Comparison of ENCODE assay signal across 1 cellular context in genomic region chr16:69330286-69331109, GRCh38.
A peak's percentile ranks its signal among the peaks of the same experiment; 100 is the strongest.
TF ChIP-seq lines count a peak whose summit lies in the region.

A gene with protein sequence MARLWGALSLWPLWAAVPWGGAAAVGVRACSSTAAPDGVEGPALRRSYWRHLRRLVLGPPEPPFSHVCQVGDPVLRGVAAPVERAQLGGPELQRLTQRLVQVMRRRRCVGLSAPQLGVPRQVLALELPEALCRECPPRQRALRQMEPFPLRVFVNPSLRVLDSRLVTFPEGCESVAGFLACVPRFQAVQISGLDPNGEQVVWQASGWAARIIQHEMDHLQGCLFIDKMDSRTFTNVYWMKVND (minus strand): TSS chr16:69330588. CDS start chr16:69330570, 18 bp downstream.

TF ChIP-seq in HepG2, 621 proteins besides CTCF, POLR2A, EP300 and RAD21 (continued from another document and continues in another):
- TF ChIP-seq, protein P1, sequence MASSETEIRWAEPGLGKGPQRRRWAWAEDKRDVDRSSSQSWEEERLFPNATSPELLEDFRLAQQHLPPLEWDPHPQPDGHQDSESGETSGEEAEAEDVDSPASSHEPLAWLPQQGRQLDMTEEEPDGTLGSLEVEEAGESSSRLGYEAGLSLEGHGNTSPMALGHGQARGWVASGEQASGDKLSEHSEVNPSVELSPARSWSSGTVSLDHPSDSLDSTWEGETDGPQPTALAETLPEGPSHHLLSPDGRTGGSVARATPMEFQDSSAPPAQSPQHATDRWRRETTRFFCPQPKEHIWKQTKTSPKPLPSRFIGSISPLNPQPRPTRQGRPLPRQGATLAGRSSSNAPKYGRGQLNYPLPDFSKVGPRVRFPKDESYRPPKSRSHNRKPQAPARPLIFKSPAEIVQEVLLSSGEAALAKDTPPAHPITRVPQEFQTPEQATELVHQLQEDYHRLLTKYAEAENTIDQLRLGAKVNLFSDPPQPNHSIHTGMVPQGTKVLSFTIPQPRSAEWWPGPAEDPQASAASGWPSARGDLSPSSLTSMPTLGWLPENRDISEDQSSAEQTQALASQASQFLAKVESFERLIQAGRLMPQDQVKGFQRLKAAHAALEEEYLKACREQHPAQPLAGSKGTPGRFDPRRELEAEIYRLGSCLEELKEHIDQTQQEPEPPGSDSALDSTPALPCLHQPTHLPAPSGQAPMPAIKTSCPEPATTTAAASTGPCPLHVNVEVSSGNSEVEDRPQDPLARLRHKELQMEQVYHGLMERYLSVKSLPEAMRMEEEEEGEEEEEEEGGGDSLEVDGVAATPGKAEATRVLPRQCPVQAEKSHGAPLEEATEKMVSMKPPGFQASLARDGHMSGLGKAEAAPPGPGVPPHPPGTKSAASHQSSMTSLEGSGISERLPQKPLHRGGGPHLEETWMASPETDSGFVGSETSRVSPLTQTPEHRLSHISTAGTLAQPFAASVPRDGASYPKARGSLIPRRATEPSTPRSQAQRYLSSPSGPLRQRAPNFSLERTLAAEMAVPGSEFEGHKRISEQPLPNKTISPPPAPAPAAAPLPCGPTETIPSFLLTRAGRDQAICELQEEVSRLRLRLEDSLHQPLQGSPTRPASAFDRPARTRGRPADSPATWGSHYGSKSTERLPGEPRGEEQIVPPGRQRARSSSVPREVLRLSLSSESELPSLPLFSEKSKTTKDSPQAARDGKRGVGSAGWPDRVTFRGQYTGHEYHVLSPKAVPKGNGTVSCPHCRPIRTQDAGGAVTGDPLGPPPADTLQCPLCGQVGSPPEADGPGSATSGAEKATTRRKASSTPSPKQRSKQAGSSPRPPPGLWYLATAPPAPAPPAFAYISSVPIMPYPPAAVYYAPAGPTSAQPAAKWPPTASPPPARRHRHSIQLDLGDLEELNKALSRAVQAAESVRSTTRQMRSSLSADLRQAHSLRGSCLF (CRISPR knock-in tag; IDR thresholded peaks at IDR 0.05; ENCODE audit: borderline replicate concordance), result no peak
- TF ChIP-seq, protein P2, sequence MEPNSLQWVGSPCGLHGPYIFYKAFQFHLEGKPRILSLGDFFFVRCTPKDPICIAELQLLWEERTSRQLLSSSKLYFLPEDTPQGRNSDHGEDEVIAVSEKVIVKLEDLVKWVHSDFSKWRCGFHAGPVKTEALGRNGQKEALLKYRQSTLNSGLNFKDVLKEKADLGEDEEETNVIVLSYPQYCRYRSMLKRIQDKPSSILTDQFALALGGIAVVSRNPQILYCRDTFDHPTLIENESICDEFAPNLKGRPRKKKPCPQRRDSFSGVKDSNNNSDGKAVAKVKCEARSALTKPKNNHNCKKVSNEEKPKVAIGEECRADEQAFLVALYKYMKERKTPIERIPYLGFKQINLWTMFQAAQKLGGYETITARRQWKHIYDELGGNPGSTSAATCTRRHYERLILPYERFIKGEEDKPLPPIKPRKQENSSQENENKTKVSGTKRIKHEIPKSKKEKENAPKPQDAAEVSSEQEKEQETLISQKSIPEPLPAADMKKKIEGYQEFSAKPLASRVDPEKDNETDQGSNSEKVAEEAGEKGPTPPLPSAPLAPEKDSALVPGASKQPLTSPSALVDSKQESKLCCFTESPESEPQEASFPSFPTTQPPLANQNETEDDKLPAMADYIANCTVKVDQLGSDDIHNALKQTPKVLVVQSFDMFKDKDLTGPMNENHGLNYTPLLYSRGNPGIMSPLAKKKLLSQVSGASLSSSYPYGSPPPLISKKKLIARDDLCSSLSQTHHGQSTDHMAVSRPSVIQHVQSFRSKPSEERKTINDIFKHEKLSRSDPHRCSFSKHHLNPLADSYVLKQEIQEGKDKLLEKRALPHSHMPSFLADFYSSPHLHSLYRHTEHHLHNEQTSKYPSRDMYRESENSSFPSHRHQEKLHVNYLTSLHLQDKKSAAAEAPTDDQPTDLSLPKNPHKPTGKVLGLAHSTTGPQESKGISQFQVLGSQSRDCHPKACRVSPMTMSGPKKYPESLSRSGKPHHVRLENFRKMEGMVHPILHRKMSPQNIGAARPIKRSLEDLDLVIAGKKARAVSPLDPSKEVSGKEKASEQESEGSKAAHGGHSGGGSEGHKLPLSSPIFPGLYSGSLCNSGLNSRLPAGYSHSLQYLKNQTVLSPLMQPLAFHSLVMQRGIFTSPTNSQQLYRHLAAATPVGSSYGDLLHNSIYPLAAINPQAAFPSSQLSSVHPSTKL (CRISPR knock-in tag; IDR thresholded peaks at IDR 0.05), result peak; percentile 47
- TF ChIP-seq RNF219 (CRISPR knock-in tag; IDR thresholded peaks at IDR 0.05) (no peak), ESRRA (CRISPR knock-in tag; IDR thresholded peaks at IDR 0.05; ENCODE audit: low read depth) (peak; percentile 16; the same call in 1 of the 2 replicates), SCMH1 (CRISPR knock-in tag; IDR thresholded peaks at IDR 0.05; ENCODE audit: borderline replicate concordance) (no peak), MBD4 (IDR thresholded peaks at IDR 0.05; ENCODE audit: borderline replicate concordance, low read length) (no peak), NFATC3 (CRISPR knock-in tag; IDR thresholded peaks at IDR 0.05) (peak; percentile 48; the same call in 1 of the 2 replicates), ZGPAT (CRISPR knock-in tag; IDR thresholded peaks at IDR 0.05) (peak; percentile 96), ZNF674 (CRISPR knock-in tag; IDR thresholded peaks at IDR 0.05; ENCODE audit: low read depth) (peak; percentile 87; the same call in 1 of the 2 replicates), HOXD1 (CRISPR knock-in tag; IDR thresholded peaks at IDR 0.05) (peak; percentile 92), HNRNPLL (IDR thresholded peaks at IDR 0.05; ENCODE audit: low read depth, low read length, poor library complexity, severe bottlenecking) (peak; percentile 56), ZFP36L2 (CRISPR knock-in tag; IDR thresholded peaks at IDR 0.05) (no peak), PAXIP1 (CRISPR knock-in tag; conservative IDR thresholded peaks at IDR 0.05) (peak; percentile 69; the same call in 1 of the 2 replicates), ZNF510 (CRISPR knock-in tag; IDR thresholded peaks at IDR 0.05; ENCODE audit: low read depth) (no peak), ZNF143 (CRISPR knock-in tag; IDR thresholded peaks at IDR 0.05) (peak; percentile 92), U2AF1 (optimal IDR thresholded peaks at IDR 0.05; ENCODE audit: low read depth, low read length) (peak; percentile 78), ZNF607 (CRISPR knock-in tag; IDR thresholded peaks at IDR 0.05; ENCODE audit: borderline replicate concordance) (peak; percentile 60; the same call in 1 of the 2 replicates), ZNF772 (CRISPR knock-in tag; IDR thresholded peaks at IDR 0.05) (peak; percentile 89), ZNF749 (CRISPR knock-in tag; IDR thresholded peaks at IDR 0.05; ENCODE audit: borderline replicate concordance) (no peak; the same call in 1 of the 2 replicates), CEBPB (IDR thresholded peaks at IDR 0.05; ENCODE audit: borderline replicate concordance, low read depth, low read length) (no peak), HCFC1 (IDR thresholded peaks at IDR 0.05; ENCODE audit: low read depth, low read length) (peak; percentile 63; the same call in 1 of the 2 replicates), SRSF9 (IDR thresholded peaks at IDR 0.05; ENCODE audit: borderline replicate concordance, insufficient read depth, low read depth, low read length, poor library complexity, severe bottlenecking) (no peak), SPEN (CRISPR knock-in tag; IDR thresholded peaks at IDR 0.05; ENCODE audit: low read depth) (peak; percentile 93), SMAD1 (CRISPR knock-in tag; IDR thresholded peaks at IDR 0.05; ENCODE audit: borderline replicate concordance, low read depth) (peak; percentile 59; the same call in 1 of the 2 replicates), DDIT3 (CRISPR knock-in tag; IDR thresholded peaks at IDR 0.05) (no peak), ZNF317 (CRISPR knock-in tag; IDR thresholded peaks at IDR 0.05) (peak; percentile 54; the same call in 1 of the 2 replicates), MYC (CRISPR knock-in tag; IDR thresholded peaks at IDR 0.05; ENCODE audit: borderline replicate concordance) (peak; percentile 89)
- TF ChIP-seq, protein P3, sequence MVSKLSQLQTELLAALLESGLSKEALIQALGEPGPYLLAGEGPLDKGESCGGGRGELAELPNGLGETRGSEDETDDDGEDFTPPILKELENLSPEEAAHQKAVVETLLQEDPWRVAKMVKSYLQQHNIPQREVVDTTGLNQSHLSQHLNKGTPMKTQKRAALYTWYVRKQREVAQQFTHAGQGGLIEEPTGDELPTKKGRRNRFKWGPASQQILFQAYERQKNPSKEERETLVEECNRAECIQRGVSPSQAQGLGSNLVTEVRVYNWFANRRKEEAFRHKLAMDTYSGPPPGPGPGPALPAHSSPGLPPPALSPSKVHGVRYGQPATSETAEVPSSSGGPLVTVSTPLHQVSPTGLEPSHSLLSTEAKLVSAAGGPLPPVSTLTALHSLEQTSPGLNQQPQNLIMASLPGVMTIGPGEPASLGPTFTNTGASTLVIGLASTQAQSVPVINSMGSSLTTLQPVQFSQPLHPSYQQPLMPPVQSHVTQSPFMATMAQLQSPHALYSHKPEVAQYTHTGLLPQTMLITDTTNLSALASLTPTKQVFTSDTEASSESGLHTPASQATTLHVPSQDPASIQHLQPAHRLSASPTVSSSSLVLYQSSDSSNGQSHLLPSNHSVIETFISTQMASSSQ (IDR thresholded peaks at IDR 0.05; ENCODE audit: low read depth), result no peak; the same call in 1 of the 2 replicates
- TF ChIP-seq, protein P3 (CRISPR knock-in tag; IDR thresholded peaks at IDR 0.05; ENCODE audit: borderline replicate concordance), result peak; percentile 36; the same call in 1 of the 2 replicates
- TF ChIP-seq, protein P4, sequence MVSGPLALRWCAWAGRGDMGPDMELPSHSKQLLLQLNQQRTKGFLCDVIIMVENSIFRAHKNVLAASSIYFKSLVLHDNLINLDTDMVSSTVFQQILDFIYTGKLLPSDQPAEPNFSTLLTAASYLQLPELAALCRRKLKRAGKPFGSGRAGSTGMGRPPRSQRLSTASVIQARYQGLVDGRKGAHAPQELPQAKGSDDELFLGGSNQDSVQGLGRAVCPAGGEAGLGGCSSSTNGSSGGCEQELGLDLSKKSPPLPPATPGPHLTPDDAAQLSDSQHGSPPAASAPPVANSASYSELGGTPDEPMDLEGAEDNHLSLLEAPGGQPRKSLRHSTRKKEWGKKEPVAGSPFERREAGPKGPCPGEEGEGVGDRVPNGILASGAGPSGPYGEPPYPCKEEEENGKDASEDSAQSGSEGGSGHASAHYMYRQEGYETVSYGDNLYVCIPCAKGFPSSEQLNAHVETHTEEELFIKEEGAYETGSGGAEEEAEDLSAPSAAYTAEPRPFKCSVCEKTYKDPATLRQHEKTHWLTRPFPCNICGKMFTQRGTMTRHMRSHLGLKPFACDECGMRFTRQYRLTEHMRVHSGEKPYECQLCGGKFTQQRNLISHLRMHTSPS (CRISPR knock-in tag; IDR thresholded peaks at IDR 0.05; ENCODE audit: low read depth), result peak; percentile 14; the same call in 1 of the 2 replicates
